ENCODE assay signal across 16 cellular contexts in genomic region chr1:21520899-21521716, GRCh38. TPM values are rescaled to one million over a fixed set of nuclear protein-coding genes. Genes with fewer than 3 reads are reported as not detected.
DNase-seq lines count a peak whose midpoint lies in the region; ATAC-seq, FAIRE-seq and TF ChIP-seq lines count a peak whose summit lies in the region.
"Had no signal": no experiment of that assay in that cellular context is flagged by ENCODE, and none has a peak within 500 bp of the region (broad histone marks: within the 10 kb centered on the region; RNA-seq: fewer than 3 reads in every experiment).

No MANE protein-coding gene starts in this region.

- H3K4me3 Mint-ChIP-seq in HFFc6: no peak overlapping the region
- H3K4me3 Mint-ChIP-seq: CD8-positive, alpha-beta T cell; stimulated activated effector memory CD8-positive, alpha-beta T cell treated with anti-CD3 and anti-CD28 coated beads, Interleukin-12 subunit alpha, Interleukin-12 subunit beta, amount 100 ng/mL, for 72 hours had no signal

- peaks cover 6% of the 10 kb centered on the region; the same call in 1 of the 2 replicates for H3K4me1 Mint-ChIP-seq in HFFc6 (ENCODE audit: low read depth)
- H3K4me1 Mint-ChIP-seq: stimulated activated effector memory CD8-positive, alpha-beta T cell treated with anti-CD3 and anti-CD28 coated beads, Interleukin-12 subunit alpha, Interleukin-12 subunit beta, amount 100 ng/mL, for 72 hours had no signal

- H3K4me1 ChIP-seq in iPS-15b (ENCODE audit: control insufficient read depth, insufficient read depth, low read length): peaks cover 29% of the 10 kb centered on the region

- H3K9me3 Mint-ChIP-seq in HFFc6: no peaks in the 10 kb centered on the region
- H3K9me3 Mint-ChIP-seq: CD8-positive, alpha-beta T cell; stimulated activated effector memory CD8-positive, alpha-beta T cell treated with anti-CD3 and anti-CD28 coated beads, Interleukin-12 subunit alpha, Interleukin-12 subunit beta, amount 100 ng/mL, for 72 hours had no signal

- H3K36me3 ChIP-seq in iPS-15b (ENCODE audit: control insufficient read depth, insufficient read depth, low read length): peaks cover 3% of the 10 kb centered on the region
- H3K36me3 ChIP-seq: ovary had no signal

- DNase-seq in CD1c-positive myeloid dendritic cell (ENCODE audit: extremely low spot score) (peak; percentile 14), HFFc6 (peak; percentile 20), frontal cortex (ENCODE audit: low spot score in 2 of 2) (no peak), GF-D8 (lab: John Stamatoyannopoulos, UW) (no peak)
- DNase-seq in activated CD4-positive, alpha-beta T cell treated with anti-CD3 and anti-CD28 coated beads, Interleukin-2, amount 50 U/mL, for 1 hour: no peak
- DNase-seq: activated CD4-positive, alpha-beta T cell treated with anti-CD3 and anti-CD28 coated beads for 48 hours; activated effector memory CD4-positive, alpha-beta T cell treated with Interleukin-2 at 50 U/mL for 16 hours; CD8-positive, alpha-beta T cell; KBM-7; left colon; NCI-H510A; ovary had no signal

- H3K27ac Mint-ChIP-seq in HFFc6: no peak overlapping the region
- H3K27ac Mint-ChIP-seq: CD8-positive, alpha-beta T cell; stimulated activated effector memory CD8-positive, alpha-beta T cell treated with anti-CD3 and anti-CD28 coated beads, Interleukin-12 subunit alpha, Interleukin-12 subunit beta, amount 100 ng/mL, for 72 hours had no signal

- no peaks in the 10 kb centered on the region for H3K27me3 ChIP-seq in iPS-15b (ENCODE audit: control insufficient read depth, insufficient read depth, low read length)
- H3K27me3 ChIP-seq: ovary had no signal

- ATAC-seq in SK-N-SH treated with all-trans-retinoic acid at 6 μM for 48 hours: peak; percentile 80
- no peak for ATAC-seq in GM21723 (IDR thresholded peaks at IDR 0.05; ENCODE audit: unreplicated experiment)
- ATAC-seq: CD8-positive, alpha-beta T cell; left colon; stimulated activated effector memory CD8-positive, alpha-beta T cell treated with anti-CD3 and anti-CD28 coated beads, Interleukin-12 subunit alpha, Interleukin-12 subunit beta, amount 100 ng/mL, for 72 hours had no signal

- no peak for FAIRE-seq in frontal cortex (lab: Jason Lieb, UNC)

- peaks cover 15% of the 10 kb centered on the region for H3K27me3 Mint-ChIP-seq in HFFc6 (ENCODE audit: insufficient read depth)

- TF ChIP-seq CTCF in HFFc6 (IDR thresholded peaks at IDR 0.05): no peak

- H3K4me3 ChIP-seq in iPS-15b (ENCODE audit: low read depth, low read length): no peak overlapping the region
- H3K4me3 ChIP-seq: ovary had no signal

- H3K9me3 ChIP-seq in iPS-15b (ENCODE audit: control insufficient read depth, insufficient read depth, low read length): no peaks in the 10 kb centered on the region
- H3K9me3 ChIP-seq: ovary had no signal

- H3K36me3 Mint-ChIP-seq in HFFc6 (ENCODE audit: low read depth): no peaks in the 10 kb centered on the region
- H3K36me3 Mint-ChIP-seq: CD8-positive, alpha-beta T cell; stimulated activated effector memory CD8-positive, alpha-beta T cell treated with anti-CD3 and anti-CD28 coated beads, Interleukin-12 subunit alpha, Interleukin-12 subunit beta, amount 100 ng/mL, for 72 hours had no signal

- H3K9ac ChIP-seq in iPS-15b (ENCODE audit: low read depth, low read length): peak overlapping the region; percentile 65

TF ChIP-seq in SK-N-SH treated with all-trans-retinoic acid at 6 μM for 48 hours, 23 proteins besides CTCF, POLR2A, EP300 and RAD21:
- no peak for TF ChIP-seq TOX (CRISPR knock-in tag; IDR thresholded peaks at IDR 0.05; ENCODE audit: borderline replicate concordance)
- TF ChIP-seq TCF4 (CRISPR knock-in tag; IDR thresholded peaks at IDR 0.05; ENCODE audit: borderline replicate concordance): no peak
- no peak for TF ChIP-seq ZNF8 (CRISPR knock-in tag; IDR thresholded peaks at IDR 0.05)
- no peak for TF ChIP-seq PPARA (CRISPR knock-in tag; IDR thresholded peaks at IDR 0.05; ENCODE audit: borderline replicate concordance)
- TF ChIP-seq TSHZ2 (CRISPR knock-in tag; IDR thresholded peaks at IDR 0.05): no peak
- no peak for TF ChIP-seq SNAI2 (CRISPR knock-in tag; IDR thresholded peaks at IDR 0.05)
- TF ChIP-seq PATZ1 (CRISPR knock-in tag; IDR thresholded peaks at IDR 0.05; ENCODE audit: borderline replicate concordance): no peak
- no peak for TF ChIP-seq BACH2 (CRISPR knock-in tag; IDR thresholded peaks at IDR 0.05; ENCODE audit: borderline replicate concordance)
- TF ChIP-seq RARB (CRISPR knock-in tag; IDR thresholded peaks at IDR 0.05): no peak

RNA-seq across cellular contexts. Expression of gene ALPL, which starts 11.9 kb away (rescaled TPM):
- total RNA-seq in HFFc6 (2021; fragmentation: NEBNext Ultra II Directional; extraction: Animal tissue kit (Norgen Biotek cat#: 25700)): under 1 TPM in 2 of 6 experiments, not detected in 4; 0.19 to 0.21 TPM
- total RNA-seq in frontal cortex: 4.9 TPM
- total RNA-seq: CD8-positive, alpha-beta T cell had no signal

Comparison
In these comparisons a context has a peak if more than half of its experiments do, and no peak if none do; other contexts are left out.
1. DNase-seq: peak in CD1c-positive myeloid dendritic cell (single experiment) and HFFc6 (single experiment); none in frontal cortex (0 of 2), activated CD4-positive, alpha-beta T cell treated with anti-CD3 and anti-CD28 coated beads, Interleukin-2, amount 50 U/mL, for 1 hour (single experiment) and GF-D8 (single experiment).